ENCODE assay signal across 1 cellular context in the genomic region with DNA sequence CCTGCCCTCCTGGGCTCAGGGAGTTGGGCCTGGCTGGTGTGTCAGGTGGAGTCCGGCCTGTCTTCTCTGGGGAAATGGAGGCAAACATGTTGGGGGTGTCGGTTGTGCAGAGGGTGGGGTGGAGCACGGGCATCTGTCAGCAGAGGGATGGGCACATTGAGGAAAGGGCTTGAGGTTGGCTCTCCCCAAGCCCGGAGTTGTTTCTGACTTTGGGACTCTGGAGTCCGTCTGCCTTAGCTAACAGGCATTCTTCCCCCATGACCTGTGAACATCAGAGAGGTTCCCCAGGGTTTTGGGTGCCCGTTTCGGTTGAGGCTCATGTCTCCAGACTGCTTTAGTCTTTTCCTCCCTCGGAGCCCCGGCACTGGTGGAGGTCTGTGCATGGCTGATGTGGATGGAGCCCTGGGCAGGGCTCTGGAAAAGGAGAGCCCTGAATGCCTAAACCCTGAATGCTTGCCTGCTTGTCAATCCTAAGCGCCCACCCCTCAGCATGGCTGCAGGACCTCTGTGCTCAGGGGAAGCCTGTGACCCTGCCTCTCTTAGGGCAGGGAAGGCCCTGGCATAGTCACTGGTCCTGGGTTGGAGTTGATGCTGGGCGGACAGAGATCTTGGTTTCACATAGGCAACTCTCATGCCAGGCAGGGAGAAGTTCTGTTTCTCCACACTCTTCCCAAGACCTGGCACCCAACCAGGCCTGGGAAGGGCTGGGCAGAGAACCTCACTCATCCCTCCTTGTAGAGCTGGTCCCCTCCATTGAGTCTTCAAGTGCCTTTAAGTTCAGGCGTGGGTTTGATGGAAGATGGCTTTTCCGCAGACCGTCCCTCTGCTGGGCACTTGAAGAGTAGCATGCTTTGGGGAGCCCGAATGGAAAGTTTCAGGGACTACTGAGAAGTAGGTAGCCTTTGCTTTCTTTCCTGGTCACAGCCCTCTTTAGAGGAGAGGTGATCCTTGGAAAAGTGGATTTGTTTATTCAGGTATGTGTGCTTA.
TF ChIP-seq lines count a peak whose summit lies in the region.

No MANE protein-coding gene starts in this region.

TF ChIP-seq in K562, 482 proteins besides CTCF, POLR2A, EP300 and RAD21:
- no peak for TF ChIP-seq EWSR1 (IDR thresholded peaks at IDR 0.05; ENCODE audit: borderline replicate concordance, low read depth, partially characterized antibody)
- peak; percentile 35; the same call in 1 of the 2 replicates for TF ChIP-seq SMC3 (conservative IDR thresholded peaks at IDR 0.05; ENCODE audit: insufficient read depth, low read depth, low read length)
- no peak for TF ChIP-seq CBX3 (IDR thresholded peaks at IDR 0.05; ENCODE audit: borderline replicate concordance in 1 of 2, low read length in 2 of 2)
- TF ChIP-seq YY1 (IDR thresholded peaks at IDR 0.05; ENCODE audit: borderline replicate concordance in 1 of 3, control insufficient read depth in 1 of 3, extremely low read depth in 1 of 3, insufficient read depth in 3 of 3, insufficient read length in 1 of 3, insufficient replicate concordance in 2 of 3, low read depth in 1 of 3, low read length in 2 of 3): peak in 1 of 3 experiments; percentile 16
